Comparison of ENCODE assay signal across 8 cellular contexts in genomic region chr12:118357327-118358007, GRCh38. TPM values are rescaled to one million over a fixed set of nuclear protein-coding genes. Genes with fewer than 3 reads are reported as not detected.
DNase-seq lines count a peak whose midpoint lies in the region; ATAC-seq and TF ChIP-seq lines count a peak whose summit lies in the region.

No MANE protein-coding gene starts in this region.

- ATAC-seq in GM19023 (IDR thresholded peaks at IDR 0.05; ENCODE audit: unreplicated experiment) (peak; percentile 49), HG03521 (IDR thresholded peaks at IDR 0.05; ENCODE audit: unreplicated experiment) (peak; percentile 47)

- no peak for TF ChIP-seq POLR2A in testis (IDR thresholded peaks at IDR 0.05)

- H3K27ac ChIP-seq in WERI-Rb-1 = no peak overlapping the region
- peak overlapping the region in 1 of 2 donors; percentile 67 for H3K27ac ChIP-seq in testis

- H3K27me3 ChIP-seq in WERI-Rb-1 (ENCODE audit: insufficient read depth, low read depth, severe bottlenecking) (no peaks in the 10 kb centered on the region), testis (no peaks in the 10 kb centered on the region)

- H3K36me3 ChIP-seq in WERI-Rb-1 = no peaks in the 10 kb centered on the region
- H3K36me3 ChIP-seq in testis (ENCODE audit: low read depth, missing control alignments) = no peaks in the 10 kb centered on the region

- peak overlapping the region; percentile 79 for H3K27ac Mint-ChIP-seq in dendritic cell treated with granulocyte-macrophage colony-stimulating factor and Interleukin-4, amounts not matched to agents 40 ng/mL and 50 ng/mL, for 4 days
- peak overlapping the region; percentile 62 for H3K27ac Mint-ChIP-seq in mesothelial cell of epicardium

- DNase-seq in Ammon's horn (ENCODE audit: low spot score) = peak; percentile 56
- peak; percentile 56 to 84 for DNase-seq in SW 1271 (lab: John Stamatoyannopoulos, UW)
- no peak for DNase-seq in mesothelial cell of epicardium (ENCODE audit: low spot score in 2 of 2, unreplicated experiment in 2 of 2)
- no peak for DNase-seq in WERI-Rb-1
- no peak for DNase-seq in testis

- peak overlapping the region; percentile 42 for H3K4me3 Mint-ChIP-seq in dendritic cell treated with granulocyte-macrophage colony-stimulating factor and Interleukin-4, amounts not matched to agents 40 ng/mL and 50 ng/mL, for 4 days
- no peak overlapping the region for H3K4me3 Mint-ChIP-seq in mesothelial cell of epicardium

- H3K27me3 Mint-ChIP-seq in dendritic cell treated with granulocyte-macrophage colony-stimulating factor and Interleukin-4, amounts not matched to agents 40 ng/mL and 50 ng/mL, for 4 days = no peaks in the 10 kb centered on the region
- H3K27me3 Mint-ChIP-seq in mesothelial cell of epicardium (ENCODE audit: low read depth) = no peaks in the 10 kb centered on the region

- peaks cover 8% of the 10 kb centered on the region for H3K4me1 ChIP-seq in testis

- 36 to 39% methylated on average over 6 of the region's 6 CpGs for WGBS in testis, 2 donors

- H3K9me3 Mint-ChIP-seq in dendritic cell treated with granulocyte-macrophage colony-stimulating factor and Interleukin-4, amounts not matched to agents 40 ng/mL and 50 ng/mL, for 4 days = no peaks in the 10 kb centered on the region
- peaks cover 11% of the 10 kb centered on the region for H3K9me3 Mint-ChIP-seq in mesothelial cell of epicardium

- H3K9me3 ChIP-seq in WERI-Rb-1 (ENCODE audit: severe bottlenecking) (no peaks in the 10 kb centered on the region), testis (no peaks in the 10 kb centered on the region)

- TF ChIP-seq CTCF in mesothelial cell of epicardium (IDR thresholded peaks at IDR 0.05; ENCODE audit: unreplicated experiment) (peak; percentile 38), WERI-Rb-1 (IDR thresholded peaks at IDR 0.05; ENCODE audit: low read depth, low read length) (no peak), testis (IDR thresholded peaks at IDR 0.05) (no peak)

- H3K4me3 ChIP-seq in WERI-Rb-1 (ENCODE audit: low read depth, low read length) (no peak overlapping the region), testis (no peak overlapping the region)

- intact Hi-C loops in dendritic cell treated with granulocyte-macrophage colony-stimulating factor and Interleukin-4, amounts not matched to agents 40 ng/mL and 50 ng/mL, for 4 days (cut with micrococcal nuclease) = loop anchor here (1.0 to 5.0 kb wide), 2 partner anchors 16 to 120 kb away; no protein-coding TSS in a partner anchor
- intact Hi-C loops in testis (cut with DNase I; ENCODE audit: low total_unique reads) = no loop called here

- H3K36me3 Mint-ChIP-seq in dendritic cell treated with granulocyte-macrophage colony-stimulating factor and Interleukin-4, amounts not matched to agents 40 ng/mL and 50 ng/mL, for 4 days (ENCODE audit: low read depth) = peaks cover 6% of the 10 kb centered on the region
- no peaks in the 10 kb centered on the region for H3K36me3 Mint-ChIP-seq in mesothelial cell of epicardium

- peaks cover 50% of the 10 kb centered on the region for H3K4me1 Mint-ChIP-seq in dendritic cell treated with granulocyte-macrophage colony-stimulating factor and Interleukin-4, amounts not matched to agents 40 ng/mL and 50 ng/mL, for 4 days (ENCODE audit: low read depth)
- H3K4me1 Mint-ChIP-seq in mesothelial cell of epicardium = peaks cover 16% of the 10 kb centered on the region

RNA-seq across cellular contexts. Expression of gene TAOK3, which starts 15.2 kb away (rescaled TPM):
- total RNA-seq in mesothelial cell of epicardium = 23.4 to 27.7 TPM (median 24.4 TPM) in 3 replicates
- 10 to 100 TPM; 51.9 to 64.8 TPM for total RNA-seq in testis
- 20.5 TPM for polyA plus RNA-seq in testis (ENCODE audit: insufficient read depth, low read depth, low replicate concordance)

RNA-seq across cellular contexts. Expression of gene SUDS3, which starts 18.9 kb away (rescaled TPM):
- 42.2 to 44.6 TPM (median 43.3 TPM) in 3 replicates for total RNA-seq in mesothelial cell of epicardium
- total RNA-seq in testis = 10 to 100 TPM; 73.1 to 89.1 TPM
- 42.3 TPM for polyA plus RNA-seq in testis (ENCODE audit: insufficient read depth, low read depth, low replicate concordance)

Comparison
In these comparisons a context has a peak if more than half of its experiments do, and no peak if none do; other contexts are left out.
1. DNase-seq: peak in Ammon's horn (single experiment) and SW 1271 (2 of 2); none in mesothelial cell of epicardium (0 of 2), WERI-Rb-1 (single experiment) and testis (single experiment).